ENCODE assay signal across 8 cellular contexts in genomic region chr17:50511058-50511457, GRCh38. TPM values are rescaled to one million over a fixed set of nuclear protein-coding genes. Genes with fewer than 3 reads are reported as not detected.
DNase-seq lines count a peak whose midpoint lies in the region; ATAC-seq lines count a peak whose summit lies in the region.

No MANE protein-coding gene starts in this region.

- H3K27ac ChIP-seq in ACC112 (ENCODE audit: low read depth, low read length) = peak overlapping the region; percentile 21; the same call in 1 of the 2 replicates

- no peaks in the 10 kb centered on the region for H3K9me3 Mint-ChIP-seq in activated naive CD8-positive, alpha-beta T cell treated with anti-CD3 and anti-CD28 coated beads for 36 hours

- no peak overlapping the region for H2AFZ ChIP-seq in ACC112 (ENCODE audit: low read length, unreplicated experiment)

- no peaks in the 10 kb centered on the region for H3K27me3 ChIP-seq in ACC112 (ENCODE audit: insufficient read depth, low read length)

- H3K36me3 ChIP-seq in ACC112 (ENCODE audit: insufficient read depth, low read length) = no peaks in the 10 kb centered on the region

- H3K4me3 Mint-ChIP-seq in activated naive CD8-positive, alpha-beta T cell treated with anti-CD3 and anti-CD28 coated beads for 36 hours = peak overlapping the region; percentile 18

- H3K4me3 ChIP-seq in ACC112 (ENCODE audit: low read depth, low read length) = peak overlapping the region; percentile 47

- no peaks in the 10 kb centered on the region for H3K36me3 Mint-ChIP-seq in activated naive CD8-positive, alpha-beta T cell treated with anti-CD3 and anti-CD28 coated beads for 36 hours

- H3K79me2 ChIP-seq in ACC112 (ENCODE audit: control insufficient read depth, insufficient read depth, low read length, unreplicated experiment) = peaks cover 7% of the 10 kb centered on the region

- ATAC-seq in GM19438 (IDR thresholded peaks at IDR 0.05; ENCODE audit: low read depth, unreplicated experiment) (peak; percentile 74), HG03439 (IDR thresholded peaks at IDR 0.05; ENCODE audit: unreplicated experiment) (peak; percentile 69)

- peak; percentile 57 for DNase-seq in activated naive CD8-positive, alpha-beta T cell treated with anti-CD3 and anti-CD28 coated beads for 36 hours
- peak; percentile 32 to 36 for DNase-seq in stimulated activated CD4-positive, alpha-beta T cell treated with anti-CD3 and anti-CD28 coated beads, Interleukin-4, amount 100 ng/mL, for 4 hours
- DNase-seq in amygdala (lab: John Stamatoyannopoulos, UW) (no peak), iPS-NIHi11 (ENCODE audit: low spot score) (no peak), NCI-H187 treated with DMSO at 0.1 percent for 48 hours (lab: John Stamatoyannopoulos, UW) (no peak)

- H3K27ac Mint-ChIP-seq in activated naive CD8-positive, alpha-beta T cell treated with anti-CD3 and anti-CD28 coated beads for 36 hours = peak overlapping the region; percentile 27

- peaks cover 25% of the 10 kb centered on the region for H3K4me1 Mint-ChIP-seq in activated naive CD8-positive, alpha-beta T cell treated with anti-CD3 and anti-CD28 coated beads for 36 hours

- H3K27me3 Mint-ChIP-seq in activated naive CD8-positive, alpha-beta T cell treated with anti-CD3 and anti-CD28 coated beads for 36 hours = no peaks in the 10 kb centered on the region

- peaks cover 38% of the 10 kb centered on the region for H3K4me1 ChIP-seq in ACC112 (ENCODE audit: control insufficient read depth, insufficient read depth, low read length, unreplicated experiment)

RNA-seq across cellular contexts. Expression of gene MYCBPAP, which starts 2.8 kb away (rescaled TPM):
- 1 to 10 TPM in 1 of 2 experiments, under 1 TPM in 1; 0.56 to 1.1 TPM for total RNA-seq in activated naive CD8-positive, alpha-beta T cell treated with anti-CD3 and anti-CD28 coated beads for 36 hours

RNA-seq across cellular contexts. Expression of gene EPN3, which starts 21.5 kb away (rescaled TPM):
- total RNA-seq in activated naive CD8-positive, alpha-beta T cell treated with anti-CD3 and anti-CD28 coated beads for 36 hours = not detected

RNA-seq across cellular contexts. Expression of gene RSAD1, which starts 32.4 kb away (rescaled TPM):
- total RNA-seq in activated naive CD8-positive, alpha-beta T cell treated with anti-CD3 and anti-CD28 coated beads for 36 hours = 10 to 100 TPM; 36.5 to 37.0 TPM

RNA-seq across cellular contexts. Expression of gene SPATA20, which starts 35.9 kb away (rescaled TPM):
- 10 to 100 TPM; 32.4 to 36.3 TPM for total RNA-seq in activated naive CD8-positive, alpha-beta T cell treated with anti-CD3 and anti-CD28 coated beads for 36 hours

RNA-seq across cellular contexts. Expression of gene CHAD, which starts 42.4 kb away (rescaled TPM):
- total RNA-seq in activated naive CD8-positive, alpha-beta T cell treated with anti-CD3 and anti-CD28 coated beads for 36 hours = not detected

Comparison
In these comparisons a context has a peak if more than half of its experiments do, and no peak if none do; other contexts are left out.
1. DNase-seq: peak in activated naive CD8-positive, alpha-beta T cell treated with anti-CD3 and anti-CD28 coated beads for 36 hours (single experiment) and stimulated activated CD4-positive, alpha-beta T cell treated with anti-CD3 and anti-CD28 coated beads, Interleukin-4, amount 100 ng/mL, for 4 hours (2 of 2); none in amygdala (0 of 56), iPS-NIHi11 (single experiment) and NCI-H187 treated with DMSO at 0.1 percent for 48 hours (single experiment).